Comparison of ENCODE assay signal across 8 cellular contexts in the genomic region with DNA sequence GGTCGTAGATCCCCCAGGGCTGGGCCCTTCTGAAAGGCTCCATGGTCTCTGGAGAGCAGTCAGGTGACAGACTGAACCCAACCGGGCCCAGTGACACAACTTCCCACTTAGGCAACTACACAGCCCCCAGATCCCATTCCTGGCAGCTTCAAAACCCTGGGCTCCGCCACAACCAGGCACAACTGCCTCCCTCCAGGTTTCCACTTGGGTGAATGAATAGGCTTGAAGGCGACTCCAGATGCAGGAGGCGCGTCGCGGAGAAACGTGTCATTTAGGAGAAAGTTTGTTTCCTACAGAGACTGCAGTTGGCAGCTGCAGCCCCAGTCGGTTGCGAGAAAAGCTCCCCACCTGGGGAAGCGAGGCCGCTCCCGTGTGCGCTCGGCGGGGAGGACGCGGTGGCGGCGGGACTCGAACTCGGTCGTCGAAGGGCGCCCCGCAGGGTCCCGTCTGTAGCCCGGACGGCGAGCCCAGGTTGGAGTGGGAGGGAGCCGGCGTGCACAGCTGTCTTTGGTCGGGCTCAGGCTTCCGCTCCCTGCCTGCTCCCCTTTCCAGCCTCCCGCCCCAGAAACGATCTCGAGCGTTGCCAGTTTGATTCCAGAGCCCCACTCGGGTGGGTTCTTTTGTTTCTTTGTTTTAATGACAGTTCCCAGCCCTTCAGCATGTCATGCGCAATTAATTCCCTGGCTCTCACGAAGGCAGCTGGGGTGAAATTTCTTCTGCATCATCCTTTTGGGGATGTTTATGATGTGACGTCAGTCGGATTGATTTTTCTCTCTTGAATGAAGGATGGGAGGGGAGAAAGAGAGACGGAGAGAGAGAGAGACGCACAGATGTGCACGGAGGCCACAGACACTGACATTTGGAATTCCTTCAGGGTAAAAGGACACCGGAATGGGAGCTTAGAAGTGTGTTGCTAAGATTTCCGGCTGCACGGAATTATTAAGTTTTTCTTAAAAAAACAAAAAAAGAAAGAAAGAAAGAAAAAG. TPM values are rescaled to one million over a fixed set of nuclear protein-coding genes. Genes with fewer than 3 reads are reported as not detected.
DNase-seq lines count a peak whose midpoint lies in the region; ATAC-seq, FAIRE-seq and TF ChIP-seq lines count a peak whose summit lies in the region.

No MANE protein-coding gene starts in this region.

- no peaks in the 10 kb centered on the region for H3K9me3 ChIP-seq in prostate gland

- H3K4me1 ChIP-seq in prostate gland (replicated peaks) = no peaks in the 10 kb centered on the region

- H3K4me1 Mint-ChIP-seq in IgD-negative memory B cell = peaks cover 3 to 11% (median 4%) of the 10 kb centered on the region in 3 donors

- TF ChIP-seq CTCF in prostate gland (IDR thresholded peaks at IDR 0.05) = no peak

- intact Hi-C loops in left ventricle myocardium superior (cut with micrococcal nuclease) = no loop called here
- intact Hi-C loops in prostate gland (cut with DNase I) = no loop called here

- ATAC-seq in left ventricle myocardium superior (peak; percentile 67), HG03175 (IDR thresholded peaks at IDR 0.05; ENCODE audit: unreplicated experiment) (no peak), GM19324 (IDR thresholded peaks at IDR 0.05; ENCODE audit: low FRiP score, unreplicated experiment) (no peak)

- H3K27me3 ChIP-seq in prostate gland (replicated peaks; ENCODE audit: insufficient read depth) = no peaks in the 10 kb centered on the region

- H3K36me3 Mint-ChIP-seq in IgD-negative memory B cell = no peaks in the 10 kb centered on the region

- TF ChIP-seq POLR2A in prostate gland (IDR thresholded peaks at IDR 0.05) = no peak

- no peaks in the 10 kb centered on the region for H3K36me3 ChIP-seq in prostate gland

- H3K27ac Mint-ChIP-seq in IgD-negative memory B cell = no peak overlapping the region

- H3K4me3 Mint-ChIP-seq in IgD-negative memory B cell = peak overlapping the region in 3 of 4 donors; percentile 59 to 86 (median 75)

- no peaks in the 10 kb centered on the region for H3K9me3 Mint-ChIP-seq in IgD-negative memory B cell

- peak overlapping the region; percentile 4 to 23 for H3K4me3 ChIP-seq in prostate gland

- H3K27me3 Mint-ChIP-seq in IgD-negative memory B cell = peaks cover 26% of the 10 kb centered on the region

- DNase-seq in AG08396 (ENCODE audit: low spot score) (peak; percentile 73), left ventricle myocardium superior (peak; percentile 49), prostate gland (ENCODE audit: low spot score) (no peak), GM19239 (ENCODE audit: insufficient read length, low spot score) (no peak)

- peak overlapping the region; percentile 82 for H3K27ac ChIP-seq in angular gyrus (ENCODE audit: low read depth, low read length)
- H3K27ac ChIP-seq in prostate gland = peak overlapping the region; percentile 33 to 58

- FAIRE-seq in GM19239 (lab: Jason Lieb, UNC) = no peak

- WGBS in prostate gland = 6% methylated on average over 49 of the region's 50 CpGs

RNA-seq across cellular contexts. Expression of a gene that starts 0.9 kb away (rescaled TPM):
- polyA plus RNA-seq in IgD-negative memory B cell = 0.71 TPM
- total RNA-seq in left ventricle myocardium superior (2.9 TPM), prostate gland (10 to 100 TPM in 1 of 2 donors, under 1 TPM in 1; 0.59 to 38.4 TPM)

Comparison
In these comparisons a context has a peak if more than half of its experiments do, and no peak if none do; other contexts are left out.
1. DNase-seq: peak in AG08396 (single experiment) and left ventricle myocardium superior (single experiment); none in prostate gland (single experiment) and GM19239 (single experiment).